In the genomic region with DNA sequence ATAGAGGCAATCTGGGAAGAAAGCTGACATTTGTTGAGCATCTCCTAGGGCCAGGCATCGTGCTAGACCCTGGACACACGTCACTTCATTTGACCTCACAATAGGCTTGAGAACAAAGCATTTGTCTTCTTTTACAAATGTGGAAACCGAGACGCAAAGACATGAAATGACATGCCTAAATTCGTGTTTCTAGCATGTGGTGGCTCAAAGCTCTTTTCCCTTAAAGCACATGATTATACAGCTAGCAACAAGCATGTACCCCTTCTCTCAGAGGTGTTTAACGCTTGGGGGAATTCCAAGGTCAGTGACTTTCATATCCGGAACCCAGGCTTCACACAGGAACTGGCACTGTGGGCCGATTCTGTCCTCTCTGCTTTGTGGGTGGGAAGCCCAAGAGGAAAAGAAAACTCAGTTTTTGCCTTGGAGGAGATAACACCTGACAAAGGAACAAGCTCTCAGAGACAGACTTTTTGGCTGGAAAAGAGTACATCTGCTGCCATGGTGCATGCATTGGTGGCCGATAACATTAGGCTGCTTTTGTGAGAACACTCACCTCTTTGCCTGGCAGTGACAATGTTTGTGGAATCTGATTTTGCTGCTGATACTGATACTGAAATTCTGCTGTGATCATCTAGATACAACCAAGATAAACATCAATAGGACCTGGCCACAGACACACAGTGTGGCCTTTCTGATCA, we compare ENCODE assay signal across 10 cellular contexts. TPM values are rescaled to one million over a fixed set of nuclear protein-coding genes. Genes with fewer than 3 reads are reported as not detected.
DNase-seq lines count a peak whose midpoint lies in the region; TF ChIP-seq lines count a peak whose summit lies in the region.
"Had no signal": no experiment of that assay in that cellular context is flagged by ENCODE, and none has a peak within 500 bp of the region (broad histone marks: within the 10 kb centered on the region; RNA-seq: fewer than 3 reads in every experiment).

No MANE protein-coding gene starts in this region.

- H2AFZ ChIP-seq in OCI-LY3 (ENCODE audit: low read depth, low read length): 0 out of 2 replicates have a peak overlapping the region, but pooled peaks have one; percentile 14

- H3K79me2 ChIP-seq in OCI-LY3 (ENCODE audit: low read length): no peaks in the 10 kb centered on the region

- intact Hi-C loops in colonic mucosa (cut with DNase I): loop anchor here (5.0 to 10.0 kb wide), 3 partner anchors 76 to 318 kb away; a partner anchor contains a TSS

- H3K4me1 ChIP-seq in OCI-LY3 (ENCODE audit: low read length) (peaks cover 39% of the 10 kb centered on the region), colonic mucosa (no peaks in the 10 kb centered on the region)

- H3K4me3 ChIP-seq in OCI-LY3 (ENCODE audit: low read length): no peak overlapping the region; the same call in 1 of the 2 replicates
- H3K4me3 ChIP-seq in colonic mucosa: no peak overlapping the region

- H3K9me3 ChIP-seq in OCI-LY3 (ENCODE audit: insufficient read depth, low read length): peaks cover 9% of the 10 kb centered on the region; the same call in 1 of the 2 replicates
- peaks cover 2% of the 10 kb centered on the region for H3K9me3 ChIP-seq in colonic mucosa

- peak overlapping the region; percentile 85 for H3K4me2 ChIP-seq in OCI-LY3 (ENCODE audit: low read length)

- H3K27ac ChIP-seq in OCI-LY3 (ENCODE audit: low read length) (peak overlapping the region; percentile 62), colonic mucosa (peak overlapping the region; percentile 42)

- H4K20me1 ChIP-seq in OCI-LY3 (ENCODE audit: insufficient read depth, low read length): no peaks in the 10 kb centered on the region

- H3K9ac ChIP-seq in OCI-LY3 (ENCODE audit: low read length) (peak overlapping the region; percentile 69; the same call in 1 of the 2 replicates), colonic mucosa (ENCODE audit: low read depth in 2 of 2, low read length in 2 of 2) (no peak overlapping the region)

- H3K27me3 ChIP-seq in OCI-LY3 (ENCODE audit: low read depth, low read length) (no peaks in the 10 kb centered on the region), colonic mucosa (no peaks in the 10 kb centered on the region)

- no peak for TF ChIP-seq CTCF in OCI-LY3 (IDR thresholded peaks at IDR 0.05; ENCODE audit: low read depth, low read length)
- no peak for TF ChIP-seq CTCF in colonic mucosa (IDR thresholded peaks at IDR 0.05)

- peak; percentile 57 for DNase-seq in activated gamma-delta T cell treated with Interleukin-2 at 50 U/mL for 16 hours
- no peak for DNase-seq in activated gamma-delta T cell (lab: John Stamatoyannopoulos, UW)
- DNase-seq in colonic mucosa: no peak
- DNase-seq in ureter (ENCODE audit: low spot score): peak; percentile 42
- no peak for DNase-seq in putamen (ENCODE audit: low spot score)
- DNase-seq in SW480 (ENCODE audit: low spot score): no peak
- DNase-seq in dermis blood vessel endothelial cell: no peak
- DNase-seq: head of caudate nucleus had no signal

- H3K36me3 ChIP-seq in OCI-LY3 (replicated peaks; ENCODE audit: low read depth, low read length): peaks cover 2% of the 10 kb centered on the region
- H3K36me3 ChIP-seq in colonic mucosa: no peaks in the 10 kb centered on the region

RNA-seq across cellular contexts. Expression of a gene that starts 15.4 kb away (rescaled TPM):
- total RNA-seq in colonic mucosa (1 to 10 TPM; 2.9 to 3.8 TPM), ureter (7.1 TPM), dermis blood vessel endothelial cell (not detected in 2 replicates)
- total RNA-seq: NCI-H460 had no signal

Comparison
In these comparisons a context has a peak if more than half of its experiments do, and no peak if none do; other contexts are left out.
1. DNase-seq: peak in activated gamma-delta T cell treated with Interleukin-2 at 50 U/mL for 16 hours (single experiment) and ureter (single experiment); none in activated gamma-delta T cell (single experiment), colonic mucosa (single experiment), putamen (single experiment), SW480 (single experiment) and dermis blood vessel endothelial cell (single experiment).